Comparison of ENCODE assay signal across 9 cellular contexts in the genomic region with DNA sequence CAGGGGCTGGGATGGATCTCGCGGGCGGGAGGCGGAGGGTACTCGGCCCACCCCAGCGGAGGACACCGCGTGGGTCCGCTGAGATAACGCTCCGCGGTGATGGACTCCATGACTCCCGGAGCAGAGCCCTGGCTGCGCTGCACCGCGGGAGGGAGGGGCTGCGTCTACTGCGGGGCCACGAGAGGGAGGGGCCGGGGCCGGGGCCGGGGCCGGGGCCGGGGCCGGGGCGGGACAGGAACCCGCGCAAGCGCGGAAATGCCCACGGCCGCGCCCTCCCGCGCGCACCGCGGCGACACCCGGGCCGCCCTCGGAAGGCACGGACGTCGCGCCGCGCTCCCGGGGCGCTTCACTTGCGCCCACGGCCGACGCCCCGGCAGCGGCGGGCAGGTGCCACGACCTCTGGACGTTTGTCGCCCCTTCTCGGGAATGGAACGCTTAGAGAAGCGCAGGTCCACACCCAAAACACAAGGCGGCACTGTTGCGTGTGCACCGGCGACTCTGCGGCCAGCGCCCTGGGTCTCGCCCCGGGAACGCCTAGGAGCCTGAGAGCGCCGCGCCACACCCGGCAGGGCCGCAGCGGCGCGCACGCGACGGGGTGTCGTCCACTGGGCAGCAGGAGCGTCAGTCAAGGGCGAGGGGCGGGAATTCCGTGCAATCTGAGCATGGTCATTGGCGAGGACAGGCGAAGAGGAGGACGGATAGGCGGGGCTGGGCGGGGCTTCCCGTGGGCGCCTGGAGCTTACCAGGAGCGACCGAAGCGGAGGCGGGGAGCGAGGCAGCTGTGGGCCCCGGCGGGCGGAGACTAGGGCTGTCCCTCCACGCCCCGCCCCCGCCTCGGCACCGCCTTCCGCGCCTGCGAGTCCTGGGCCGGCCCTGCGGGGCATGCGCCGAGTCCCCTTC. TPM values are rescaled to one million over a fixed set of nuclear protein-coding genes. Genes with fewer than 3 reads are reported as not detected.
A peak's percentile ranks its signal among the peaks of the same experiment; 100 is the strongest.
DNase-seq lines count a peak whose midpoint lies in the region; ATAC-seq lines count a peak whose summit lies in the region.
"Not testable (repeated sequence)": the region's sequence is repeated elsewhere in the genome, so short reads cannot be mapped to it uniquely, and the experiment has no call there.
"Had no signal": no experiment of that assay in that cellular context is flagged by ENCODE, and none has a peak within 500 bp of the region (broad histone marks: within the 10 kb centered on the region; RNA-seq: fewer than 3 reads in every experiment).

No MANE protein-coding gene starts in this region.

- H3K36me3 Mint-ChIP-seq in CD4-positive, CD25-positive, alpha-beta regulatory T cell; activated naive CD4-positive, alpha-beta T cell treated with anti-CD3 and anti-CD28 coated beads, Interleukin-2, amount 50 U/mL, for 72 hours; memory B cell: not testable (repeated sequence)

- ATAC-seq in CD4-positive, CD25-positive, alpha-beta regulatory T cell (ENCODE audit: low read depth in 2 of 2), result peak; percentile 79 to 81
- ATAC-seq in GM19395 (IDR thresholded peaks at IDR 0.05; ENCODE audit: unreplicated experiment), result peak; percentile 71
- ATAC-seq in HG02678 (IDR thresholded peaks at IDR 0.05; ENCODE audit: unreplicated experiment), result peak; percentile 75
- ATAC-seq in HG03439 (IDR thresholded peaks at IDR 0.05; ENCODE audit: unreplicated experiment), result peak; percentile 72
- ATAC-seq in activated naive CD4-positive, alpha-beta T cell treated with anti-CD3 and anti-CD28 coated beads, Interleukin-2, amount 50 U/mL, for 72 hours, result peak; percentile 66 to 76
- ATAC-seq in memory B cell (ENCODE audit: low read depth), result peak; percentile 69

- H3K9me3 Mint-ChIP-seq in CD4-positive, CD25-positive, alpha-beta regulatory T cell; activated naive CD4-positive, alpha-beta T cell treated with anti-CD3 and anti-CD28 coated beads, Interleukin-2, amount 50 U/mL, for 72 hours; memory B cell: not testable (repeated sequence)

- H3K27ac ChIP-seq in CD4-positive, CD25-positive, alpha-beta regulatory T cell (ENCODE audit: insufficient read depth, low read length, poor library complexity, severe bottlenecking), result not testable (repeated sequence)

- not testable (repeated sequence) for DNase-seq in CD4-positive, CD25-positive, alpha-beta regulatory T cell; activated naive CD4-positive, alpha-beta T cell treated with anti-CD3 and anti-CD28 coated beads, Interleukin-2, amount 50 U/mL, for 72 hours (ENCODE audit: low spot score in 2 of 2); memory B cell (ENCODE audit: low spot score in 2 of 2)

- not testable (repeated sequence) for H3K27ac Mint-ChIP-seq in CD4-positive, CD25-positive, alpha-beta regulatory T cell; activated naive CD4-positive, alpha-beta T cell treated with anti-CD3 and anti-CD28 coated beads, Interleukin-2, amount 50 U/mL, for 72 hours; memory B cell

- not testable (repeated sequence) for H3K4me3 ChIP-seq in CD4-positive, CD25-positive, alpha-beta regulatory T cell (ENCODE audit: low read depth, low read length)

- not testable (repeated sequence) for H3K36me3 ChIP-seq in CD4-positive, CD25-positive, alpha-beta regulatory T cell (ENCODE audit: control insufficient read depth, insufficient read depth, low read length)

- not testable (repeated sequence) for H3K4me3 Mint-ChIP-seq in CD4-positive, CD25-positive, alpha-beta regulatory T cell; memory B cell

- H3K4me1 Mint-ChIP-seq in CD4-positive, CD25-positive, alpha-beta regulatory T cell; memory B cell: not testable (repeated sequence)

- not testable (repeated sequence) for H3K4me1 ChIP-seq in CD4-positive, CD25-positive, alpha-beta regulatory T cell (ENCODE audit: control insufficient read depth, insufficient read depth, low read length, poor library complexity, severe bottlenecking)

- H3K27me3 ChIP-seq in CD4-positive, CD25-positive, alpha-beta regulatory T cell (ENCODE audit: control insufficient read depth, insufficient read depth, low read length), result not testable (repeated sequence)

- not testable (repeated sequence) for H3K27me3 Mint-ChIP-seq in CD4-positive, CD25-positive, alpha-beta regulatory T cell; memory B cell

- not testable (repeated sequence) for H3K9me3 ChIP-seq in CD4-positive, CD25-positive, alpha-beta regulatory T cell (ENCODE audit: control insufficient read depth in 2 of 2, low read length in 2 of 2)

RNA-seq across cellular contexts. Expression of gene FLNA, which starts 32.8 kb away (rescaled TPM):
- 1,918 TPM for total RNA-seq in CD4-positive, CD25-positive, alpha-beta regulatory T cell
- 100 to 1,000 TPM; 219 to 283 (median 250) TPM for polyA plus RNA-seq in CD4-positive, CD25-positive, alpha-beta regulatory T cell
- 100 to 1,000 TPM; 690 to 932 TPM for total RNA-seq in activated naive CD4-positive, alpha-beta T cell treated with anti-CD3 and anti-CD28 coated beads, Interleukin-2, amount 50 U/mL, for 72 hours

RNA-seq across cellular contexts. Expression of gene EMD, which starts 37.4 kb away (rescaled TPM):
- 133 TPM for total RNA-seq in CD4-positive, CD25-positive, alpha-beta regulatory T cell
- polyA plus RNA-seq in CD4-positive, CD25-positive, alpha-beta regulatory T cell, result 10 to 100 TPM; 31.8 to 44.0 (median 34.6) TPM
- 10 to 100 TPM; 79.3 to 83.0 TPM for total RNA-seq in activated naive CD4-positive, alpha-beta T cell treated with anti-CD3 and anti-CD28 coated beads, Interleukin-2, amount 50 U/mL, for 72 hours

RNA-seq across cellular contexts. Expression of gene TKTL1, which starts 46.1 kb away (rescaled TPM):
- total RNA-seq in CD4-positive, CD25-positive, alpha-beta regulatory T cell, result 8.1 TPM
- 10 to 100 TPM; 21.0 to 34.3 (median 25.4) TPM for polyA plus RNA-seq in CD4-positive, CD25-positive, alpha-beta regulatory T cell
- total RNA-seq in activated naive CD4-positive, alpha-beta T cell treated with anti-CD3 and anti-CD28 coated beads, Interleukin-2, amount 50 U/mL, for 72 hours, result under 1 TPM; 0.48 to 0.56 TPM
- total RNA-seq: cardiac muscle cell had no signal
- polyA plus RNA-seq: cardiac muscle cell, esophagus had no signal

RNA-seq across cellular contexts. Expression of gene TEX28, which starts 46.7 kb away (rescaled TPM):
- total RNA-seq in CD4-positive, CD25-positive, alpha-beta regulatory T cell, result not detected
- polyA plus RNA-seq in CD4-positive, CD25-positive, alpha-beta regulatory T cell, result not detected
- not detected for total RNA-seq in activated naive CD4-positive, alpha-beta T cell treated with anti-CD3 and anti-CD28 coated beads, Interleukin-2, amount 50 U/mL, for 72 hours
- total RNA-seq: activated T-helper 2 cell treated with anti-CD3 and anti-CD28 coated beads, Interferon-gamma antibody, Interleukin-2, Interleukin-4, amounts not matched to agents 10 μg/mL and 5 μg/mL and 100 μg/mL, durations not matched to agents 14 hours and 24 hours and 36 hours; cardiac muscle cell had no signal
- polyA plus RNA-seq: cardiac muscle cell, esophagus had no signal

RNA-seq across cellular contexts. Expression of gene RPL10, which starts 56.5 kb away (rescaled TPM):
- 4,192 TPM for total RNA-seq in CD4-positive, CD25-positive, alpha-beta regulatory T cell
- polyA plus RNA-seq in CD4-positive, CD25-positive, alpha-beta regulatory T cell, result 1,000 to 10,000 TPM; 3,877 to 6,073 (median 4,905) TPM
- 1,000 to 10,000 TPM; 1,357 to 2,520 TPM for total RNA-seq in activated naive CD4-positive, alpha-beta T cell treated with anti-CD3 and anti-CD28 coated beads, Interleukin-2, amount 50 U/mL, for 72 hours
